34 cellular contexts compared by ENCODE assay signal in genomic region chr1:26200413-26200812, GRCh38. TPM values are rescaled to one million over a fixed set of nuclear protein-coding genes. Genes with fewer than 3 reads are reported as not detected.
DNase-seq lines count a peak whose midpoint lies in the region; ATAC-seq, FAIRE-seq and TF ChIP-seq lines count a peak whose summit lies in the region.
"Had no signal": no experiment of that assay in that cellular context is flagged by ENCODE, and none has a peak within 500 bp of the region (broad histone marks: within the 10 kb centered on the region; RNA-seq: fewer than 3 reads in every experiment).

No MANE protein-coding gene starts in this region.

- no peaks in the 10 kb centered on the region for H3K4me1 ChIP-seq in GM23338 (ENCODE audit: insufficient read depth)
- H3K4me1 ChIP-seq in small intestine (ENCODE audit: control insufficient read depth in 2 of 2, insufficient read depth in 1 of 2, low read depth in 1 of 2, low read length in 1 of 2) = peaks cover 0 to 4% of the 10 kb centered on the region in 2 donors

- H3K9me3 Mint-ChIP-seq in T-helper 1 cell treated with Interleukin-12 subunit alpha and Interleukin-12 subunit beta and Interleukin-4 antibody, amounts not matched to agents 30 μg/mL and 1 μg/mL, for 36 hours = no peaks in the 10 kb centered on the region
- H3K9me3 Mint-ChIP-seq in GM23338 (no peaks in the 10 kb centered on the region), nephron (no peaks in the 10 kb centered on the region)
- no peaks in the 10 kb centered on the region for H3K9me3 Mint-ChIP-seq in activated T-helper 17 cell treated with anti-CD3 and anti-CD28 coated beads, Interleukin-2, amount 50 U/mL, for 72 hours
- H3K9me3 Mint-ChIP-seq: activated T-cell treated with anti-CD3 and anti-CD28 coated beads, Interleukin-2, amount 50 U/mL, for 24 hours; HFFc6; stimulated activated naive CD8-positive, alpha-beta T cell treated with anti-CD3 and anti-CD28 coated beads, Interleukin-15, amount 100 ng/mL, for 72 hours had no signal

- DNase-seq in T-helper 1 cell (no peak), GM23338 (ENCODE audit: low spot score) (no peak), small intestine (no peak), NCI-H526 (lab: John Stamatoyannopoulos, UW) (no peak), sciatic nerve (ENCODE audit: low spot score) (no peak)
- DNase-seq: activated T-cell treated with anti-CD3 and anti-CD28 coated beads, Interleukin-2, amount 50 U/mL, for 24 hours; amygdala; C1 segment of cervical spinal cord; cerebellar nuclear complex; dermis blood vessel endothelial cell; foreskin fibroblast; GDM1; HFFc6; kidney; MG63; NCI-H1417; NCI-H2029; NCI-H524 treated with DMSO at 0.1 percent for 48 hours; OCI-M1; stimulated activated naive CD8-positive, alpha-beta T cell treated with anti-CD3 and anti-CD28 coated beads, Interleukin-15, amount 100 ng/mL, for 72 hours had no signal

- H3K79me2 ChIP-seq in GM23338 (replicated peaks; ENCODE audit: insufficient read depth) = no peaks in the 10 kb centered on the region

- H3K36me3 ChIP-seq in GM23338 (ENCODE audit: insufficient read depth) = no peaks in the 10 kb centered on the region
- H3K36me3 ChIP-seq in small intestine (ENCODE audit: control insufficient read depth in 2 of 2, insufficient read depth in 2 of 2, low read length in 2 of 2) = no peaks in the 10 kb centered on the region
- H3K36me3 ChIP-seq: brain microvascular endothelial cell, MG63, tibial nerve had no signal

- peaks cover 37% of the 10 kb centered on the region for H3K4me1 Mint-ChIP-seq in T-helper 1 cell treated with Interleukin-12 subunit alpha and Interleukin-12 subunit beta and Interleukin-4 antibody, amounts not matched to agents 30 μg/mL and 1 μg/mL, for 36 hours (ENCODE audit: low read depth)
- H3K4me1 Mint-ChIP-seq in GM23338 (peaks cover 27% of the 10 kb centered on the region), nephron (peaks cover 20% of the 10 kb centered on the region)
- H3K4me1 Mint-ChIP-seq in activated T-helper 17 cell treated with anti-CD3 and anti-CD28 coated beads, Interleukin-2, amount 50 U/mL, for 72 hours = peaks cover 23% of the 10 kb centered on the region

- H3K9me3 ChIP-seq in small intestine (ENCODE audit: control insufficient read depth, low read depth) = no peaks in the 10 kb centered on the region
- H3K9me3 ChIP-seq: MG63, tibial nerve had no signal

- no peak for TF ChIP-seq CTCF in GM23338 (conservative IDR thresholded peaks at IDR 0.05; ENCODE audit: low read depth in 2 of 2)
- no peak for TF ChIP-seq CTCF in nephron (IDR thresholded peaks at IDR 0.05; ENCODE audit: unreplicated experiment in 3 of 3)

- H3K36me3 Mint-ChIP-seq in T-helper 1 cell treated with Interleukin-12 subunit alpha and Interleukin-12 subunit beta and Interleukin-4 antibody, amounts not matched to agents 30 μg/mL and 1 μg/mL, for 36 hours (ENCODE audit: low read depth) = no peaks in the 10 kb centered on the region
- no peaks in the 10 kb centered on the region for H3K36me3 Mint-ChIP-seq in GM23338 (ENCODE audit: low read depth)
- H3K36me3 Mint-ChIP-seq in activated T-helper 17 cell treated with anti-CD3 and anti-CD28 coated beads, Interleukin-2, amount 50 U/mL, for 72 hours (ENCODE audit: low read depth) = no peaks in the 10 kb centered on the region
- no peaks in the 10 kb centered on the region for H3K36me3 Mint-ChIP-seq in nephron (ENCODE audit: low read depth)

- H3K4me2 ChIP-seq in GM23338 = peak overlapping the region; percentile 79
- H3K4me2 ChIP-seq: KMS-11 had no signal

- intact Hi-C loops in sciatic nerve (cut with DNase I) = loop anchor here (5.0 kb wide), 1 partner anchor 1268 kb away; the partner anchor contains the start of gene RUNX3

- no peaks in the 10 kb centered on the region for H3K9me2 ChIP-seq in GM23338 (ENCODE audit: insufficient read depth)

- peak overlapping the region; percentile 98 for H2AFZ ChIP-seq in GM23338

- H3K27me3 Mint-ChIP-seq in T-helper 1 cell treated with Interleukin-12 subunit alpha and Interleukin-12 subunit beta and Interleukin-4 antibody, amounts not matched to agents 30 μg/mL and 1 μg/mL, for 36 hours (ENCODE audit: low read depth) = peaks cover 11% of the 10 kb centered on the region
- H3K27me3 Mint-ChIP-seq in GM23338 (ENCODE audit: insufficient read depth, low read depth, poor library complexity) = peaks cover 28% of the 10 kb centered on the region
- no peaks in the 10 kb centered on the region for H3K27me3 Mint-ChIP-seq in activated T-helper 17 cell treated with anti-CD3 and anti-CD28 coated beads, Interleukin-2, amount 50 U/mL, for 72 hours
- H3K27me3 Mint-ChIP-seq in nephron (ENCODE audit: low read depth) = peaks cover 10% of the 10 kb centered on the region
- H3K27me3 Mint-ChIP-seq: activated T-cell treated with anti-CD3 and anti-CD28 coated beads, Interleukin-2, amount 50 U/mL, for 24 hours had no signal

- H3K4me3 ChIP-seq in GM23338 = peak overlapping the region; percentile 57
- H3K4me3 ChIP-seq in small intestine (ENCODE audit: low read depth in 1 of 2, low read length in 2 of 2) = no peak overlapping the region
- H3K4me3 ChIP-seq: MG63, tibial nerve had no signal

- no peak for FAIRE-seq in small intestine (lab: Jason Lieb, UNC)
- FAIRE-seq: kidney had no signal

- no peak overlapping the region for H3K4me3 Mint-ChIP-seq in T-helper 1 cell treated with Interleukin-12 subunit alpha and Interleukin-12 subunit beta and Interleukin-4 antibody, amounts not matched to agents 30 μg/mL and 1 μg/mL, for 36 hours
- H3K4me3 Mint-ChIP-seq in GM23338 = peak overlapping the region; percentile 75
- H3K4me3 Mint-ChIP-seq in activated T-helper 17 cell treated with anti-CD3 and anti-CD28 coated beads, Interleukin-2, amount 50 U/mL, for 72 hours = peak overlapping the region; percentile 62
- no peak overlapping the region for H3K4me3 Mint-ChIP-seq in nephron
- H3K4me3 Mint-ChIP-seq: activated T-cell treated with anti-CD3 and anti-CD28 coated beads, Interleukin-2, amount 50 U/mL, for 24 hours had no signal

- 88 to 98% (median 90%) methylated on average over 5 of the region's 5 CpGs for WGBS in small intestine, 3 donors

- no peaks in the 10 kb centered on the region for H3K27me3 ChIP-seq in GM23338 (ENCODE audit: insufficient read depth)
- peaks cover 0 to 9% of the 10 kb centered on the region in 2 donors for H3K27me3 ChIP-seq in small intestine (ENCODE audit: control insufficient read depth in 2 of 2, insufficient read depth in 2 of 2, low read length in 2 of 2)
- H3K27me3 ChIP-seq: brain microvascular endothelial cell, MG63 had no signal

- H3K27ac ChIP-seq in GM23338 (ENCODE audit: low read depth) (no peak overlapping the region), small intestine (ENCODE audit: low read depth in 1 of 2, low read length in 1 of 2) (no peak overlapping the region)
- H3K27ac ChIP-seq: 22Rv1, brain microvascular endothelial cell, KMS-11, RWPE1, tibial nerve had no signal

- peak overlapping the region; percentile 39 for H3K27ac Mint-ChIP-seq in T-helper 1 cell treated with Interleukin-12 subunit alpha and Interleukin-12 subunit beta and Interleukin-4 antibody, amounts not matched to agents 30 μg/mL and 1 μg/mL, for 36 hours
- H3K27ac Mint-ChIP-seq in GM23338 (no peak overlapping the region), nephron (peak overlapping the region; percentile 10 to 81 (median 26))
- peak overlapping the region; percentile 89 for H3K27ac Mint-ChIP-seq in activated T-helper 17 cell treated with anti-CD3 and anti-CD28 coated beads, Interleukin-2, amount 50 U/mL, for 72 hours
- H3K27ac Mint-ChIP-seq: HFFc6; progenitor cell of endocrine pancreas; stimulated activated naive CD8-positive, alpha-beta T cell treated with anti-CD3 and anti-CD28 coated beads, Interleukin-15, amount 100 ng/mL, for 72 hours had no signal

- H3F3A ChIP-seq in GM23338 (replicated peaks; ENCODE audit: low read depth) = no peaks in the 10 kb centered on the region

- ATAC-seq in GM23338 (no peak), sciatic nerve (no peak)
- no peak for ATAC-seq in activated T-helper 17 cell treated with anti-CD3 and anti-CD28 coated beads, Interleukin-2, amount 50 U/mL, for 72 hours (replicated peaks)

- no peaks in the 10 kb centered on the region for H4K20me1 ChIP-seq in GM23338 (replicated peaks; ENCODE audit: insufficient read depth)

TF ChIP-seq in GM23338, 12 proteins besides CTCF, POLR2A, EP300 and RAD21 (continues in another document):
- TF ChIP-seq CREB1 (CRISPR knock-in tag; IDR thresholded peaks at IDR 0.05; ENCODE audit: low read depth) (no peak), EZH2 (IDR thresholded peaks at IDR 0.05; ENCODE audit: low read depth, unreplicated experiment) (no peak), NANOG (IDR thresholded peaks at IDR 0.05; ENCODE audit: borderline replicate concordance) (no peak), EZH2phosphoT487 (IDR thresholded peaks at IDR 0.05; ENCODE audit: unreplicated experiment) (no peak), JUNB (IDR thresholded peaks at IDR 0.05; ENCODE audit: unreplicated experiment) (no peak), POLR2AphosphoS5 (IDR thresholded peaks at IDR 0.05; ENCODE audit: low read depth) (no peak)

RNA-seq across cellular contexts. Expression of gene CATSPER4, which starts 10.0 kb away (rescaled TPM):
- total RNA-seq in GM23338 (2014; rRNA removed; shearing (Covaris generic)) = not detected in 2 replicates
- polyA plus RNA-seq in GM23338 (2016; fragmentation: Nextera tagmentation; extraction: Ambion mirVana) = 0.31 and 0.35 TPM in 2 replicates
- not detected for total RNA-seq in activated T-helper 17 cell treated with anti-CD3 and anti-CD28 coated beads, Interleukin-2, amount 50 U/mL, for 72 hours
- polyA plus RNA-seq in small intestine = not detected
- not detected for total RNA-seq in sciatic nerve
- total RNA-seq: dermis blood vessel endothelial cell; esophagus mucosa; HFFc6; HT1080; kidney; liver; progenitor cell of endocrine pancreas; SK-MEL-5; T-helper 1 cell treated with Interleukin-12 subunit alpha and Interleukin-12 subunit beta and Interleukin-4 antibody, amounts not matched to agents 30 ng/mL and 1 ng/mL, for 36 hours; tibial nerve had no signal
- polyA plus RNA-seq: liver had no signal

RNA-seq across cellular contexts. Expression of gene CNKSR1, which starts 23.1 kb away (rescaled TPM):
- total RNA-seq in GM23338 (2014; rRNA removed; shearing (Covaris generic)) = 11.3 and 12.5 TPM in 2 replicates
- polyA plus RNA-seq in GM23338 (2016; fragmentation: Nextera tagmentation; extraction: Ambion mirVana) (9.7 and 9.8 TPM in 2 replicates), small intestine (10 to 100 TPM; 16.1 to 54.1 (median 41.6) TPM)
- total RNA-seq in activated T-helper 17 cell treated with anti-CD3 and anti-CD28 coated beads, Interleukin-2, amount 50 U/mL, for 72 hours = 1 to 10 TPM; 2.9 to 4.6 TPM
- 3.1 TPM for total RNA-seq in sciatic nerve
- total RNA-seq: dermis blood vessel endothelial cell had no signal

RNA-seq across cellular contexts. Expression of gene ZNF593OS, which starts 28.8 kb away (rescaled TPM):
- total RNA-seq in GM23338 (2014; rRNA removed; shearing (Covaris generic)) = not detected in 2 replicates
- polyA plus RNA-seq in GM23338 (2016; fragmentation: Nextera tagmentation; extraction: Ambion mirVana) (0.68 and 1.1 TPM in 2 replicates), small intestine (under 1 TPM in 1 of 3 donors, not detected in 2; 0.16 TPM)
- not detected for total RNA-seq in activated T-helper 17 cell treated with anti-CD3 and anti-CD28 coated beads, Interleukin-2, amount 50 U/mL, for 72 hours
- total RNA-seq in sciatic nerve = not detected
- total RNA-seq: dermis blood vessel endothelial cell; HFFc6; HT1080; kidney; liver; progenitor cell of endocrine pancreas; SK-MEL-5; T-helper 1 cell treated with Interleukin-12 subunit alpha and Interleukin-12 subunit beta and Interleukin-4 antibody, amounts not matched to agents 30 ng/mL and 1 ng/mL, for 36 hours; tibial nerve had no signal

RNA-seq across cellular contexts. Expression of gene ZNF593, which starts 30.7 kb away (rescaled TPM):
- 26.2 and 32.6 TPM in 2 replicates for total RNA-seq in GM23338 (2014; rRNA removed; shearing (Covaris generic))
- polyA plus RNA-seq in GM23338 (2016; fragmentation: Nextera tagmentation; extraction: Ambion mirVana) (108 and 115 TPM in 2 replicates), small intestine (100 to 1,000 TPM in 2 of 3 donors, 10 to 100 TPM in 1; 67.3 to 152 (median 122) TPM)
- total RNA-seq in activated T-helper 17 cell treated with anti-CD3 and anti-CD28 coated beads, Interleukin-2, amount 50 U/mL, for 72 hours = 10 to 100 TPM; 20.4 to 52.4 TPM
- 18.3 TPM for total RNA-seq in sciatic nerve

RNA-seq across cellular contexts. Expression of gene C1orf232, which starts 31.6 kb away (rescaled TPM):
- total RNA-seq in GM23338 (2014; rRNA removed; shearing (Covaris generic)) = not detected in 2 replicates
- polyA plus RNA-seq in GM23338 (2016; fragmentation: Nextera tagmentation; extraction: Ambion mirVana) = not detected in 2 replicates
- total RNA-seq in activated T-helper 17 cell treated with anti-CD3 and anti-CD28 coated beads, Interleukin-2, amount 50 U/mL, for 72 hours = not detected
- not detected for polyA plus RNA-seq in small intestine
- total RNA-seq in sciatic nerve = not detected
- total RNA-seq: dermis blood vessel endothelial cell; esophagus mucosa; HFFc6; HT1080; kidney; liver; progenitor cell of endocrine pancreas; SK-MEL-5; T-helper 1 cell treated with Interleukin-12 subunit alpha and Interleukin-12 subunit beta and Interleukin-4 antibody, amounts not matched to agents 30 ng/mL and 1 ng/mL, for 36 hours; tibial nerve had no signal
- polyA plus RNA-seq: liver had no signal

Comparison
In these comparisons a context has a peak if more than half of its experiments do, and no peak if none do; other contexts are left out.
1. H3K4me3 Mint-ChIP-seq: peak in GM23338 (single experiment) and activated T-helper 17 cell treated with anti-CD3 and anti-CD28 coated beads, Interleukin-2, amount 50 U/mL, for 72 hours (single experiment); none in T-helper 1 cell treated with Interleukin-12 subunit alpha and Interleukin-12 subunit beta and Interleukin-4 antibody, amounts not matched to agents 30 μg/mL and 1 μg/mL, for 36 hours (single experiment) and nephron (0 of 3).